Comparison of ENCODE assay signal across 20 cellular contexts in the genomic region with DNA sequence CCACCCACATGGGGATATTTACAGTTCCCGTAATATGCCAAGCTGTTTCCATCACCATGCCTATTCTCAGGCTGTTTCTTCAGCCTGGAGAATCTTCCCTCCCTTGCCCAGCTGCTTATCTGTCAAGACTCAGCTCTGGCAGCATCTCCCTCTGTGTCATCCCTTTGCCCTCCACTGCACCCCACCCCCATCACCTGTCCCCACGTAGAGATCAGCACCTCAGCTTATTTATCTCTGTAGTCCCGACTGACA.
"Had no signal": no experiment of that assay in that cellular context is flagged by ENCODE, and none has a peak within 500 bp of the region (broad histone marks: within the 10 kb centered on the region; RNA-seq: fewer than 3 reads in every experiment).

No MANE protein-coding gene starts in this region.

- ATAC-seq: lower lobe of right lung; stimulated activated memory B cell treated with anti-CD40 and anti-IgM and Interleukin-4, amounts not matched to agents 10 μg/mL and 1 μg/mL and 100 μg/mL, for 72 hours had no signal

- H3K27ac ChIP-seq: epithelial cell of prostate, left lung, lower lobe of right lung, parathyroid adenoma, psoas muscle, stomach, testis had no signal

- H3K36me3 ChIP-seq: left lung, lower lobe of right lung, sigmoid colon, stomach, transverse colon, uterus had no signal

- H3K4me3 ChIP-seq: left lung, lower lobe of right lung, psoas muscle, sigmoid colon, smooth muscle cell, stomach, testis, transverse colon, uterus had no signal

- H3K4me1 ChIP-seq: uterus had no signal

- H3K36me3 Mint-ChIP-seq: stimulated activated memory B cell treated with anti-CD40 and anti-IgM and Interleukin-4, amounts not matched to agents 10 μg/mL and 1 μg/mL and 100 μg/mL, for 72 hours had no signal

- H3K4me2 ChIP-seq: smooth muscle cell had no signal

- H3K4me3 Mint-ChIP-seq: activated T-cell treated with anti-CD3 and anti-CD28 coated beads, Interleukin-2, amount 50 U/mL, for 24 hours; central memory CD8-positive, alpha-beta T cell; stimulated activated memory B cell treated with anti-CD40 and anti-IgM and Interleukin-4, amounts not matched to agents 10 μg/mL and 1 μg/mL and 100 μg/mL, for 72 hours had no signal

- DNase-seq: activated CD8-positive, alpha-beta memory T cell treated with anti-CD3 and anti-CD28 coated beads, Interleukin-2, amount 50 U/mL, for 48 hours; activated gamma-delta T cell treated with Interleukin-2 at 50 U/mL for 16 hours; activated naive CD4-positive, alpha-beta T cell treated with anti-CD3 and anti-CD28 coated beads, Interleukin-2, amount 50 U/mL, for 16 hours; activated T-cell treated with anti-CD3 and anti-CD28 coated beads, Interleukin-2, amount 50 U/mL, for 24 hours; effector CD4-positive, alpha-beta T cell; left lung; sigmoid colon; stimulated activated CD4-positive, alpha-beta T cell treated with anti-CD3 and anti-CD28 coated beads, Interleukin-1b, Interleukin-23, amount 100 ng/mL, for 48 hours; testis; uterus had no signal

- H3K9me3 ChIP-seq: left lung, lower lobe of right lung, psoas muscle, sigmoid colon, stomach, testis, transverse colon, uterus had no signal

- H3K27me3 ChIP-seq: left lung, sigmoid colon, stomach, testis, transverse colon, uterus had no signal

- H3K9me3 Mint-ChIP-seq: activated T-cell treated with anti-CD3 and anti-CD28 coated beads, Interleukin-2, amount 50 U/mL, for 24 hours; central memory CD8-positive, alpha-beta T cell; nephron; stimulated activated memory B cell treated with anti-CD40 and anti-IgM and Interleukin-4, amounts not matched to agents 10 μg/mL and 1 μg/mL and 100 μg/mL, for 72 hours had no signal

- H3K9ac ChIP-seq: parathyroid adenoma had no signal

- H3K27ac Mint-ChIP-seq: activated T-cell treated with anti-CD3 and anti-CD28 coated beads, Interleukin-2, amount 50 U/mL, for 24 hours; stimulated activated memory B cell treated with anti-CD40 and anti-IgM and Interleukin-4, amounts not matched to agents 10 μg/mL and 1 μg/mL and 100 μg/mL, for 72 hours had no signal
